Comparison of ENCODE assay signal across 10 cellular contexts in the genomic region with DNA sequence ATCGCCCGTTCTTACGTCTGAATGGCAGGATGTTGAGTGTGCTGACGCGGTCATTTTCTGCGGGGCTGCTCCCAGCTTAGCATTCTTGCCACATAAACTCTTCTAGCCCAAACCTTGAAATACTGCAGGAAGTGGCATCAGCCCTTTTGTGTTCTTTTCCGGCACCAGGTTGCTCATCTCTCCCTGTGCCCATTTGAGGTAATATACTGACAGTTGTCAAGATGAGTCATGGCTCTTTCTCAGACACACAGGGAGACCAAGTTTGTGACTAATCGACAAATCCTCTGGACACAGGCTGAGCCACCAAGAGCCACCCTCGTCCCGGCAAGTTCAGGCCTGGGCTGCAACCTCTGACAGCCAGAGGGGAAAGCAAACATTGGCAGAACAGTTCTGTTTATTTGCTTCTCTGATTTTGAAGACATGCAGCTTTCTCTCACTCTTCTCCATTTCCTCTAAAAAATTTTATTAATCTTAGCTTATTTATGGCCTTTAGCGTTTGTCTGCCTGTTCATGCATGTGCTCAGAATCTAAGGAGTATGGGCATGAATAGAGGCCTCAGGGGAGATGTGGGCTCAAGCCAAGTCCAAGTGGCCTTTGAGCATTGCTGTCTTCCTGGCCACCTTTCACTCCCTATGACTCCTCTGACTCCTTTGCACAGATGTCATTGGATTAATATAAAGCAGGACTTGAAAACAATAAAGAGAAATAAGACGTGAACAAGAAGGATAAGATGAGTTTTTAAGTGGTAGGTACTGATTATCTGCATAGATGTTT.
DNase-seq lines count a peak whose midpoint lies in the region; ATAC-seq and TF ChIP-seq lines count a peak whose summit lies in the region.
"Had no signal": no experiment of that assay in that cellular context is flagged by ENCODE, and none has a peak within 500 bp of the region (broad histone marks: within the 10 kb centered on the region; RNA-seq: fewer than 3 reads in every experiment).

No MANE protein-coding gene starts in this region.

- TF ChIP-seq POLR2A in spleen (IDR thresholded peaks at IDR 0.05): no peak

- H3K27me3 ChIP-seq in left ventricle myocardium inferior (ENCODE audit: low read depth) (no peaks in the 10 kb centered on the region), spleen (replicated peaks in 1 of 7) (no peaks in the 10 kb centered on the region)
- H3K27me3 ChIP-seq: adrenal gland had no signal

- intact Hi-C loops in left ventricle myocardium inferior (cut with micrococcal nuclease) (no loop called here), spleen (cut with DNase I; ENCODE audit: low total_unique reads) (no loop called here)

- DNase-seq in HS-27A (ENCODE audit: low read depth) (peak; percentile 76), T1000 (lab: John Stamatoyannopoulos, UW) (peak; percentile 55), left ventricle myocardium inferior (no peak), spleen (no peak), immature natural killer cell (no peak), T-helper 9 cell (no peak), D341Med (ENCODE audit: low spot score) (no peak)
- DNase-seq: NCI-H1048 had no signal

- H3K27ac ChIP-seq in left ventricle myocardium inferior (replicated peaks) (peak overlapping the region; percentile 54), spleen (peak overlapping the region in 6 of 8 donors; percentile 1 to 55 (median 37))

- peaks cover 0 to 2% (median 1%) of the 10 kb centered on the region in 3 donors for H3K27me3 Mint-ChIP-seq in immature natural killer cell (ENCODE audit: low read depth in 3 of 3)

- no peak overlapping the region for H3K27ac Mint-ChIP-seq in immature natural killer cell

- H3K4me3 ChIP-seq in left ventricle myocardium inferior: no peak overlapping the region
- no peak overlapping the region for H3K4me3 ChIP-seq in spleen
- H3K4me3 ChIP-seq: adrenal gland had no signal

- peaks cover 0 to 9% (median 0%) of the 10 kb centered on the region in 6 donors for H3K9me3 Mint-ChIP-seq in immature natural killer cell

- H3K9me3 ChIP-seq in left ventricle myocardium inferior (replicated peaks): peaks cover 5% of the 10 kb centered on the region
- peaks cover 0 to 2% (median 0%) of the 10 kb centered on the region in 8 donors for H3K9me3 ChIP-seq in spleen
- H3K9me3 ChIP-seq: adrenal gland had no signal

- TF ChIP-seq CTCF in left ventricle myocardium inferior (IDR thresholded peaks at IDR 0.05; ENCODE audit: borderline replicate concordance): no peak
- no peak for TF ChIP-seq CTCF in spleen (IDR thresholded peaks at IDR 0.05 in 8 of 11, conservative IDR thresholded peaks at IDR 0.05 in 3 of 11)

- no peaks in the 10 kb centered on the region for H3K4me1 Mint-ChIP-seq in immature natural killer cell

- no peaks in the 10 kb centered on the region for H3K36me3 Mint-ChIP-seq in immature natural killer cell

- no peak overlapping the region for H3K4me3 Mint-ChIP-seq in immature natural killer cell

- ATAC-seq in GM21381 (IDR thresholded peaks at IDR 0.05; ENCODE audit: unreplicated experiment): no peak

- H3K4me1 ChIP-seq in left ventricle myocardium inferior: peaks cover 12% of the 10 kb centered on the region
- peaks cover 0 to 10% (median 6%) of the 10 kb centered on the region in 6 donors for H3K4me1 ChIP-seq in spleen
- H3K4me1 ChIP-seq: adrenal gland had no signal

- WGBS in spleen, 5 donors: 58 to 78% (median 69%) methylated on average over 12 of the region's 12 CpGs

- H3K36me3 ChIP-seq in left ventricle myocardium inferior (no peaks in the 10 kb centered on the region), spleen (no peaks in the 10 kb centered on the region)
- H3K36me3 ChIP-seq: adrenal gland had no signal

Comparison
In these comparisons a context has a peak if more than half of its experiments do, and no peak if none do; other contexts are left out.
1. DNase-seq: peak in HS-27A (single experiment) and T1000 (single experiment); none in left ventricle myocardium inferior (single experiment), spleen (single experiment), immature natural killer cell (0 of 3), T-helper 9 cell (single experiment) and D341Med (single experiment).